In genomic region chr15:50627351-50628055, GRCh38 we compare ENCODE assay signal across 12 cellular contexts. TPM values are rescaled to one million over a fixed set of nuclear protein-coding genes. Genes with fewer than 3 reads are reported as not detected.
A peak's percentile ranks its signal among the peaks of the same experiment; 100 is the strongest.
DNase-seq lines count a peak whose midpoint lies in the region; ATAC-seq and TF ChIP-seq lines count a peak whose summit lies in the region.
"Had no signal": no experiment of that assay in that cellular context is flagged by ENCODE, and none has a peak within 500 bp of the region (broad histone marks: within the 10 kb centered on the region; RNA-seq: fewer than 3 reads in every experiment).

No MANE protein-coding gene starts in this region.

- H3K4me3 ChIP-seq in CD4-positive, CD25-positive, alpha-beta regulatory T cell (ENCODE audit: low read depth, low read length) = no peak overlapping the region
- H3K4me3 ChIP-seq in astrocyte of the spinal cord (ENCODE audit: low read depth, low read length) = no peak overlapping the region
- H3K4me3 ChIP-seq in naive thymus-derived CD4-positive, alpha-beta T cell (ENCODE audit: low read length) = no peak overlapping the region

- no peaks in the 10 kb centered on the region for H3K9me3 Mint-ChIP-seq in CD4-positive, CD25-positive, alpha-beta regulatory T cell
- H3K9me3 Mint-ChIP-seq in naive thymus-derived CD4-positive, alpha-beta T cell = no peaks in the 10 kb centered on the region
- no peaks in the 10 kb centered on the region for H3K9me3 Mint-ChIP-seq in stimulated activated naive B cell treated with anti-CD40 and anti-IgM and Interleukin-4, amounts not matched to agents 10 μg/mL and 1 μg/mL and 100 μg/mL, for 72 hours

- no peaks in the 10 kb centered on the region for H3K4me1 ChIP-seq in CD4-positive, CD25-positive, alpha-beta regulatory T cell (ENCODE audit: control insufficient read depth, insufficient read depth, low read length, poor library complexity, severe bottlenecking)
- no peaks in the 10 kb centered on the region for H3K4me1 ChIP-seq in naive thymus-derived CD4-positive, alpha-beta T cell (ENCODE audit: control insufficient read depth in 2 of 2, insufficient read depth in 2 of 2, low read length in 2 of 2)

- no peak for TF ChIP-seq CTCF in astrocyte of the spinal cord (IDR thresholded peaks at IDR 0.05; ENCODE audit: low read depth, low read length)

- H3K27me3 ChIP-seq in CD4-positive, CD25-positive, alpha-beta regulatory T cell (ENCODE audit: control insufficient read depth, insufficient read depth, low read length) = no peaks in the 10 kb centered on the region
- no peaks in the 10 kb centered on the region for H3K27me3 ChIP-seq in naive thymus-derived CD4-positive, alpha-beta T cell (ENCODE audit: control insufficient read depth in 2 of 2, insufficient read depth in 2 of 2, low read length in 2 of 2)

- DNase-seq in CD4-positive, CD25-positive, alpha-beta regulatory T cell = no peak
- DNase-seq in HCEC 1CT (peak; percentile 21), astrocyte of the spinal cord (ENCODE audit: low read depth, low spot score) (peak; percentile 12), DMS114 treated with DMSO at 0.1 percent for 48 hours (lab: John Stamatoyannopoulos, UW; ENCODE audit: unreplicated experiment) (no peak)
- no peak for DNase-seq in naive thymus-derived CD4-positive, alpha-beta T cell
- no peak for DNase-seq in stimulated activated naive B cell treated with anti-CD40 and anti-IgM and Interleukin-4, amounts not matched to agents 10 μg/mL and 1 μg/mL and 100 μg/mL, for 72 hours
- DNase-seq: amygdala; NCI-H226; SHP77 treated with DMSO at 0.1 percent for 48 hours; stimulated activated CD4-positive, alpha-beta T cell treated with anti-CD3 and anti-CD28 coated beads, Interleukin-12 subunit alpha, Interleukin-12 subunit beta, amount 100 ng/mL, for 4 hours; stimulated activated CD8-positive, alpha-beta memory T cell treated with anti-CD3 and anti-CD28 coated beads, Interleukin-4, amount 100 ng/mL, for 48 hours had no signal

- peak overlapping the region; percentile 11 to 68 (median 36) for H3K27ac Mint-ChIP-seq in CD4-positive, CD25-positive, alpha-beta regulatory T cell
- H3K27ac Mint-ChIP-seq in naive thymus-derived CD4-positive, alpha-beta T cell = peak overlapping the region in 7 of 9 donors; percentile 1 to 65 (median 34)
- H3K27ac Mint-ChIP-seq in stimulated activated naive B cell treated with anti-CD40 and anti-IgM and Interleukin-4, amounts not matched to agents 10 μg/mL and 1 μg/mL and 100 μg/mL, for 72 hours = no peak overlapping the region

- CTCF ChIA-PET in naive thymus-derived CD4-positive, alpha-beta T cell (lab: Charles Lee) = no interaction called here

- H3K27me3 Mint-ChIP-seq in CD4-positive, CD25-positive, alpha-beta regulatory T cell = no peaks in the 10 kb centered on the region
- no peaks in the 10 kb centered on the region for H3K27me3 Mint-ChIP-seq in naive thymus-derived CD4-positive, alpha-beta T cell
- H3K27me3 Mint-ChIP-seq in stimulated activated naive B cell treated with anti-CD40 and anti-IgM and Interleukin-4, amounts not matched to agents 10 μg/mL and 1 μg/mL and 100 μg/mL, for 72 hours = no peaks in the 10 kb centered on the region

- H3K36me3 Mint-ChIP-seq in CD4-positive, CD25-positive, alpha-beta regulatory T cell = peaks cover 20% of the 10 kb centered on the region
- H3K36me3 Mint-ChIP-seq in naive thymus-derived CD4-positive, alpha-beta T cell = peaks cover 7 to 30% (median 20%) of the 10 kb centered on the region in 5 donors
- H3K36me3 Mint-ChIP-seq in stimulated activated naive B cell treated with anti-CD40 and anti-IgM and Interleukin-4, amounts not matched to agents 10 μg/mL and 1 μg/mL and 100 μg/mL, for 72 hours = peaks cover 22 to 38% of the 10 kb centered on the region in 2 donors

- no peak overlapping the region for H3K27ac ChIP-seq in CD4-positive, CD25-positive, alpha-beta regulatory T cell (ENCODE audit: insufficient read depth, low read length, poor library complexity, severe bottlenecking)
- H3K27ac ChIP-seq in naive thymus-derived CD4-positive, alpha-beta T cell (ENCODE audit: low read depth, low read length) = no peak overlapping the region

- POLR2A ChIA-PET in naive thymus-derived CD4-positive, alpha-beta T cell (lab: Charles Lee) = no interaction called here

- H3K4me3 Mint-ChIP-seq in CD4-positive, CD25-positive, alpha-beta regulatory T cell = no peak overlapping the region
- no peak overlapping the region for H3K4me3 Mint-ChIP-seq in naive thymus-derived CD4-positive, alpha-beta T cell
- H3K4me3 Mint-ChIP-seq in stimulated activated naive B cell treated with anti-CD40 and anti-IgM and Interleukin-4, amounts not matched to agents 10 μg/mL and 1 μg/mL and 100 μg/mL, for 72 hours = no peak overlapping the region

- intact Hi-C loops in naive thymus-derived CD4-positive, alpha-beta T cell (cut with micrococcal nuclease) = no loop called here

- H3K9me3 ChIP-seq in CD4-positive, CD25-positive, alpha-beta regulatory T cell (ENCODE audit: control insufficient read depth in 2 of 2, low read length in 2 of 2) = no peaks in the 10 kb centered on the region
- H3K9me3 ChIP-seq in naive thymus-derived CD4-positive, alpha-beta T cell (ENCODE audit: control insufficient read depth in 2 of 3, low read length in 3 of 3) = no peaks in the 10 kb centered on the region

- H3K36me3 ChIP-seq in CD4-positive, CD25-positive, alpha-beta regulatory T cell (ENCODE audit: control insufficient read depth, insufficient read depth, low read length) = peaks cover 64% of the 10 kb centered on the region
- H3K36me3 ChIP-seq in naive thymus-derived CD4-positive, alpha-beta T cell (ENCODE audit: control insufficient read depth in 2 of 3, insufficient read depth in 3 of 3, low read length in 3 of 3) = peaks cover 8 to 43% (median 17%) of the 10 kb centered on the region in 3 experiments

- no peak for ATAC-seq in CD4-positive, CD25-positive, alpha-beta regulatory T cell (ENCODE audit: low read depth in 2 of 2)
- ATAC-seq in naive thymus-derived CD4-positive, alpha-beta T cell = no peak
- ATAC-seq in activated CD4-positive, CD25-positive, alpha-beta regulatory T cell treated with anti-CD3 and anti-CD28 coated beads, Interleukin-2, amount 50 U/mL, for 24 hours = no peak
- ATAC-seq in stimulated activated naive B cell treated with anti-CD40 and anti-IgM and Interleukin-4, amounts not matched to agents 10 μg/mL and 1 μg/mL and 100 μg/mL, for 72 hours (replicated peaks) = no peak

- H3K4me1 Mint-ChIP-seq in CD4-positive, CD25-positive, alpha-beta regulatory T cell = peaks cover 5 to 12% (median 11%) of the 10 kb centered on the region in 4 donors
- H3K4me1 Mint-ChIP-seq in naive thymus-derived CD4-positive, alpha-beta T cell = peaks cover 0 to 11% (median 6%) of the 10 kb centered on the region in 7 donors
- peaks cover 0 to 2% of the 10 kb centered on the region in 2 donors for H3K4me1 Mint-ChIP-seq in stimulated activated naive B cell treated with anti-CD40 and anti-IgM and Interleukin-4, amounts not matched to agents 10 μg/mL and 1 μg/mL and 100 μg/mL, for 72 hours

- in situ Hi-C loops in astrocyte of the spinal cord (cut with HindIII; ENCODE audit: low sequenced_read_pairs) = no loop called here

RNA-seq across cellular contexts. Expression of gene TRPM7, which starts 59.1 kb away (rescaled TPM):
- total RNA-seq in CD4-positive, CD25-positive, alpha-beta regulatory T cell = 50.4 TPM
- 10 to 100 TPM in 3 of 4 donors, 1 to 10 TPM in 1; 9.4 to 12.5 (median 12.3) TPM for polyA plus RNA-seq in CD4-positive, CD25-positive, alpha-beta regulatory T cell
- 10 to 100 TPM; 36.1 to 62.3 (median 45.2) TPM for total RNA-seq in naive thymus-derived CD4-positive, alpha-beta T cell
- polyA plus RNA-seq in naive thymus-derived CD4-positive, alpha-beta T cell = 10 to 100 TPM; 14.3 to 15.5 TPM

Comparison
In these comparisons a context has a peak if more than half of its experiments do, and no peak if none do; other contexts are left out.
1. DNase-seq: peak in HCEC 1CT (single experiment) and astrocyte of the spinal cord (single experiment); none in CD4-positive, CD25-positive, alpha-beta regulatory T cell (0 of 3), naive thymus-derived CD4-positive, alpha-beta T cell (0 of 9), DMS114 treated with DMSO at 0.1 percent for 48 hours (single experiment) and stimulated activated naive B cell treated with anti-CD40 and anti-IgM and Interleukin-4, amounts not matched to agents 10 μg/mL and 1 μg/mL and 100 μg/mL, for 72 hours (single experiment).